Comparison of ENCODE assay signal across 12 cellular contexts in the genomic region with DNA sequence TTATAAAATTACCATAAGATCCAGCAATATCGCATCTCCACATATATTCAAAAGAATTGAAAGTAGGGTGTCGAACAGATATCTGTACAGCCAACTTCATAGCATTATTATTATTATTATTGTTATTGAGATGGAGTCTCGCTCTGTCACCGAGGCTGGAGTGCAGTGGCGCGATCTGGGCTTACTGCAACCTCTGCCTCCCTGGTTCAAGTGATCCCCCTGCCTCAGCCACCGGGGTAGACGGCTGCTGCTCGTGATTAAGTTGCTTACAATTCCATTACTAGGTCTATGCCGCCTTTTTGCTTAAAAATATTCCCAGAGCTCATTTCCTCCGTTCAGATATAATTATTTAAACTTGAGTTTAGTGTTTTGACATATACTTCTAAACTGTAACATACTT. TPM values are rescaled to one million over a fixed set of nuclear protein-coding genes. Genes with fewer than 3 reads are reported as not detected.
DNase-seq lines count a peak whose midpoint lies in the region; TF ChIP-seq lines count a peak whose summit lies in the region.
"Had no signal": no experiment of that assay in that cellular context is flagged by ENCODE, and none has a peak within 500 bp of the region (broad histone marks: within the 10 kb centered on the region; RNA-seq: fewer than 3 reads in every experiment).

No MANE protein-coding gene starts in this region.

- no peak for TF ChIP-seq POLR2A in spleen (IDR thresholded peaks at IDR 0.05)

- H3K79me2 ChIP-seq in KMS-11 (ENCODE audit: insufficient read depth, low read depth) (no peaks in the 10 kb centered on the region), OCI-LY3 (ENCODE audit: low read length) (no peaks in the 10 kb centered on the region)

- DNase-seq in spleen (peak; percentile 58), medulla oblongata (ENCODE audit: extremely low spot score) (no peak), hypothalamus (lab: John Stamatoyannopoulos, UW) (no peak), mesenteric fat pad (ENCODE audit: low spot score) (no peak)
- DNase-seq: ACHN; Caco-2; CD8-positive, alpha-beta memory T cell; H7 had no signal

- H3K9ac ChIP-seq in BLaER1: no peak overlapping the region
- H3K9ac ChIP-seq in KMS-11: no peak overlapping the region
- H3K9ac ChIP-seq in OCI-LY3 (ENCODE audit: low read length): no peak overlapping the region

- H3K4me3 ChIP-seq in BLaER1 (no peak overlapping the region), KMS-11 (IDR thresholded peaks at IDR 0.05; ENCODE audit: insufficient read depth, low read depth, low read length) (no peak overlapping the region), OCI-LY3 (ENCODE audit: low read length) (no peak overlapping the region), spleen (no peak overlapping the region)
- H3K4me3 ChIP-seq: GM23338 had no signal

- H3K9me3 ChIP-seq in BLaER1 (0 out of 2 replicates have a peak, but pooled peaks cover 4% of the 10 kb centered on the region), OCI-LY3 (ENCODE audit: insufficient read depth, low read length) (no peaks in the 10 kb centered on the region), spleen (no peaks in the 10 kb centered on the region)
- H3K9me3 ChIP-seq: Caco-2 had no signal

- H3K4me2 ChIP-seq in BLaER1 (peak overlapping the region; percentile 70; the same call in 1 of the 2 replicates), KMS-11 (peak overlapping the region; percentile 63), OCI-LY3 (ENCODE audit: low read length) (peak overlapping the region; percentile 56; the same call in 1 of the 2 replicates)
- H3K4me2 ChIP-seq: GM23338 had no signal

- intact Hi-C loops in spleen (cut with DNase I; ENCODE audit: low total_unique reads): no loop called here

- H3K4me1 ChIP-seq in BLaER1: peaks cover 23% of the 10 kb centered on the region
- H3K4me1 ChIP-seq in KMS-11 (ENCODE audit: low read depth, poor library complexity, severe bottlenecking): peaks cover 26% of the 10 kb centered on the region
- peaks cover 24% of the 10 kb centered on the region for H3K4me1 ChIP-seq in OCI-LY3 (ENCODE audit: low read length)
- H3K4me1 ChIP-seq in spleen: peaks cover 0 to 33% (median 15%) of the 10 kb centered on the region in 6 donors
- H3K4me1 ChIP-seq: Caco-2 had no signal

- no peak for TF ChIP-seq CTCF in KMS-11 (conservative IDR thresholded peaks at IDR 0.05; ENCODE audit: low read depth, low read length)
- no peak for TF ChIP-seq CTCF in OCI-LY3 (IDR thresholded peaks at IDR 0.05; ENCODE audit: low read depth, low read length)
- no peak for TF ChIP-seq CTCF in spleen (IDR thresholded peaks at IDR 0.05 in 8 of 11, conservative IDR thresholded peaks at IDR 0.05 in 3 of 11)

- H2AFZ ChIP-seq in KMS-11 (ENCODE audit: low read depth): no peak overlapping the region
- H2AFZ ChIP-seq in OCI-LY3 (ENCODE audit: low read depth, low read length): no peak overlapping the region
- H2AFZ ChIP-seq: GM23338 had no signal

- H4K20me1 ChIP-seq in BLaER1: no peaks in the 10 kb centered on the region
- no peaks in the 10 kb centered on the region for H4K20me1 ChIP-seq in KMS-11 (ENCODE audit: insufficient read depth)
- H4K20me1 ChIP-seq in OCI-LY3 (ENCODE audit: insufficient read depth, low read length): no peaks in the 10 kb centered on the region

- H3K36me3 ChIP-seq in BLaER1: no peaks in the 10 kb centered on the region
- H3K36me3 ChIP-seq in KMS-11 (ENCODE audit: insufficient read depth): no peaks in the 10 kb centered on the region
- H3K36me3 ChIP-seq in OCI-LY3 (replicated peaks; ENCODE audit: low read depth, low read length): no peaks in the 10 kb centered on the region
- no peaks in the 10 kb centered on the region for H3K36me3 ChIP-seq in spleen

- 87 to 96% (median 94%) methylated on average over 11 of the region's 11 CpGs for WGBS in spleen, 5 donors

- H3K27ac ChIP-seq in BLaER1 (no peak overlapping the region), KMS-11 (no peak overlapping the region), OCI-LY3 (ENCODE audit: low read length) (peak overlapping the region; percentile 56; the same call in 1 of the 2 replicates), spleen (peak overlapping the region in 4 of 8 donors; percentile 0 to 81 (median 77))

- H3K27me3 ChIP-seq in BLaER1: no peaks in the 10 kb centered on the region
- peaks cover 16% of the 10 kb centered on the region; the same call in 1 of the 2 replicates for H3K27me3 ChIP-seq in KMS-11 (ENCODE audit: insufficient read depth, low read depth)
- H3K27me3 ChIP-seq in OCI-LY3 (ENCODE audit: low read depth, low read length): no peaks in the 10 kb centered on the region
- H3K27me3 ChIP-seq in spleen (replicated peaks in 1 of 7): no peaks in the 10 kb centered on the region

RNA-seq across cellular contexts. Expression of gene USP6NL, which starts 19.8 kb away (rescaled TPM):
- total RNA-seq in spleen (10 to 100 TPM; 35.4 to 51.7 (median 43.8) TPM), mesenteric fat pad (18.6 TPM)
- polyA plus RNA-seq in spleen: 10 to 100 TPM; 11.0 to 13.9 (median 13.6) TPM
